2 cellular contexts compared by ENCODE assay signal in the genomic region with DNA sequence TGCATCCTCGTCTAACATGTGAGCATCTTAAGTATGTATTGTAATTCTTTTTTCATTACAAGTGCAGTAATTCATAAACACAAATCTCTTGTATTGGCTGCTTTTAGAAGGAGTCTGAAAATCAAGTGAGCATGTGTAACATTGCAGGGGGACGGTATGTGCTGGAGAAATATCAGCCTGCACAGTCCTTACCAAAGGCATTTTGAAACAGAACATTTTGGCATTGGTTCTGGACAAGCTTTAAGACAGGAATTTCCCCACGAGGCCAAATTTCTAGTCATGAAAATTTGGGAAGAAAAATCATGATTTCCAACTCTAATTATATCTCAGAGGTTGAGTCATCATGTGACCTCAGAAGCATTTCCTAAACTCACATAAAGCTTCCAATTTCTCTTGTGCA.
TF ChIP-seq lines count a peak whose summit lies in the region.

No MANE protein-coding gene starts in this region.

TF ChIP-seq in liver, 16 proteins besides CTCF, POLR2A, EP300 and RAD21 (continued from another document):
- TF ChIP-seq ZBTB33 (IDR thresholded peaks at IDR 0.05) (no peak), EGR1 (IDR thresholded peaks at IDR 0.05; ENCODE audit: low read depth in 2 of 2) (no peak), JUND (IDR thresholded peaks at IDR 0.05) (no peak), GABPA (IDR thresholded peaks at IDR 0.05 in 1 of 2, conservative IDR thresholded peaks at IDR 0.05 in 1 of 2) (no peak), TAF1 (conservative IDR thresholded peaks at IDR 0.05) (no peak), YY1 (IDR thresholded peaks at IDR 0.05) (no peak), FOXA1 (IDR thresholded peaks at IDR 0.05) (no peak), NR2F2 (IDR thresholded peaks at IDR 0.05) (peak; percentile 38), HNF4G (IDR thresholded peaks at IDR 0.05) (no peak), RXRA (IDR thresholded peaks at IDR 0.05) (no peak)
- TF ChIP-seq, protein P1, sequence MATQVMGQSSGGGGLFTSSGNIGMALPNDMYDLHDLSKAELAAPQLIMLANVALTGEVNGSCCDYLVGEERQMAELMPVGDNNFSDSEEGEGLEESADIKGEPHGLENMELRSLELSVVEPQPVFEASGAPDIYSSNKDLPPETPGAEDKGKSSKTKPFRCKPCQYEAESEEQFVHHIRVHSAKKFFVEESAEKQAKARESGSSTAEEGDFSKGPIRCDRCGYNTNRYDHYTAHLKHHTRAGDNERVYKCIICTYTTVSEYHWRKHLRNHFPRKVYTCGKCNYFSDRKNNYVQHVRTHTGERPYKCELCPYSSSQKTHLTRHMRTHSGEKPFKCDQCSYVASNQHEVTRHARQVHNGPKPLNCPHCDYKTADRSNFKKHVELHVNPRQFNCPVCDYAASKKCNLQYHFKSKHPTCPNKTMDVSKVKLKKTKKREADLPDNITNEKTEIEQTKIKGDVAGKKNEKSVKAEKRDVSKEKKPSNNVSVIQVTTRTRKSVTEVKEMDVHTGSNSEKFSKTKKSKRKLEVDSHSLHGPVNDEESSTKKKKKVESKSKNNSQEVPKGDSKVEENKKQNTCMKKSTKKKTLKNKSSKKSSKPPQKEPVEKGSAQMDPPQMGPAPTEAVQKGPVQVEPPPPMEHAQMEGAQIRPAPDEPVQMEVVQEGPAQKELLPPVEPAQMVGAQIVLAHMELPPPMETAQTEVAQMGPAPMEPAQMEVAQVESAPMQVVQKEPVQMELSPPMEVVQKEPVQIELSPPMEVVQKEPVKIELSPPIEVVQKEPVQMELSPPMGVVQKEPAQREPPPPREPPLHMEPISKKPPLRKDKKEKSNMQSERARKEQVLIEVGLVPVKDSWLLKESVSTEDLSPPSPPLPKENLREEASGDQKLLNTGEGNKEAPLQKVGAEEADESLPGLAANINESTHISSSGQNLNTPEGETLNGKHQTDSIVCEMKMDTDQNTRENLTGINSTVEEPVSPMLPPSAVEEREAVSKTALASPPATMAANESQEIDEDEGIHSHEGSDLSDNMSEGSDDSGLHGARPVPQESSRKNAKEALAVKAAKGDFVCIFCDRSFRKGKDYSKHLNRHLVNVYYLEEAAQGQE (IDR thresholded peaks at IDR 0.05): no peak

TF ChIP-seq in HepG2, 621 proteins besides CTCF, POLR2A, EP300 and RAD21 (continued from another document):
- TF ChIP-seq, protein P2, sequence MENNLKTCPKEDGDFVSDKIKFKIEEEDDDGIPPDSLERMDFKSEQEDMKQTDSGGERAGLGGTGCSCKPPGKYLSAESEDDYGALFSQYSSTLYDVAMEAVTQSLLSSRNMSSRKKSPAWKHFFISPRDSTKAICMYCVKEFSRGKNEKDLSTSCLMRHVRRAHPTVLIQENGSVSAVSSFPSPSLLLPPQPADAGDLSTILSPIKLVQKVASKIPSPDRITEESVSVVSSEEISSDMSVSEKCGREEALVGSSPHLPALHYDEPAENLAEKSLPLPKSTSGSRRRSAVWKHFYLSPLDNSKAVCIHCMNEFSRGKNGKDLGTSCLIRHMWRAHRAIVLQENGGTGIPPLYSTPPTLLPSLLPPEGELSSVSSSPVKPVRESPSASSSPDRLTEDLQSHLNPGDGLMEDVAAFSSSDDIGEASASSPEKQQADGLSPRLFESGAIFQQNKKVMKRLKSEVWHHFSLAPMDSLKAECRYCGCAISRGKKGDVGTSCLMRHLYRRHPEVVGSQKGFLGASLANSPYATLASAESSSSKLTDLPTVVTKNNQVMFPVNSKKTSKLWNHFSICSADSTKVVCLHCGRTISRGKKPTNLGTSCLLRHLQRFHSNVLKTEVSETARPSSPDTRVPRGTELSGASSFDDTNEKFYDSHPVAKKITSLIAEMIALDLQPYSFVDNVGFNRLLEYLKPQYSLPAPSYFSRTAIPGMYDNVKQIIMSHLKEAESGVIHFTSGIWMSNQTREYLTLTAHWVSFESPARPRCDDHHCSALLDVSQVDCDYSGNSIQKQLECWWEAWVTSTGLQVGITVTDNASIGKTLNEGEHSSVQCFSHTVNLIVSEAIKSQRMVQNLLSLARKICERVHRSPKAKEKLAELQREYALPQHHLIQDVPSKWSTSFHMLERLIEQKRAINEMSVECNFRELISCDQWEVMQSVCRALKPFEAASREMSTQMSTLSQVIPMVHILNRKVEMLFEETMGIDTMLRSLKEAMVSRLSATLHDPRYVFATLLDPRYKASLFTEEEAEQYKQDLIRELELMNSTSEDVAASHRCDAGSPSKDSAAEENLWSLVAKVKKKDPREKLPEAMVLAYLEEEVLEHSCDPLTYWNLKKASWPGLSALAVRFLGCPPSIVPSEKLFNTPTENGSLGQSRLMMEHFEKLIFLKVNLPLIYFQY (CRISPR knock-in tag; IDR thresholded peaks at IDR 0.05; ENCODE audit: borderline replicate concordance): no peak
- TF ChIP-seq, protein P3, sequence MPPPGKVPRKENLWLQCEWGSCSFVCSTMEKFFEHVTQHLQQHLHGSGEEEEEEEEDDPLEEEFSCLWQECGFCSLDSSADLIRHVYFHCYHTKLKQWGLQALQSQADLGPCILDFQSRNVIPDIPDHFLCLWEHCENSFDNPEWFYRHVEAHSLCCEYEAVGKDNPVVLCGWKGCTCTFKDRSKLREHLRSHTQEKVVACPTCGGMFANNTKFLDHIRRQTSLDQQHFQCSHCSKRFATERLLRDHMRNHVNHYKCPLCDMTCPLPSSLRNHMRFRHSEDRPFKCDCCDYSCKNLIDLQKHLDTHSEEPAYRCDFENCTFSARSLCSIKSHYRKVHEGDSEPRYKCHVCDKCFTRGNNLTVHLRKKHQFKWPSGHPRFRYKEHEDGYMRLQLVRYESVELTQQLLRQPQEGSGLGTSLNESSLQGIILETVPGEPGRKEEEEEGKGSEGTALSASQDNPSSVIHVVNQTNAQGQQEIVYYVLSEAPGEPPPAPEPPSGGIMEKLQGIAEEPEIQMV (CRISPR knock-in tag; IDR thresholded peaks at IDR 0.05; ENCODE audit: low read depth): no peak
- TF ChIP-seq ZNF343 (CRISPR knock-in tag; IDR thresholded peaks at IDR 0.05) (no peak), RORA (CRISPR knock-in tag; IDR thresholded peaks at IDR 0.05) (no peak)
- TF ChIP-seq, protein P4, sequence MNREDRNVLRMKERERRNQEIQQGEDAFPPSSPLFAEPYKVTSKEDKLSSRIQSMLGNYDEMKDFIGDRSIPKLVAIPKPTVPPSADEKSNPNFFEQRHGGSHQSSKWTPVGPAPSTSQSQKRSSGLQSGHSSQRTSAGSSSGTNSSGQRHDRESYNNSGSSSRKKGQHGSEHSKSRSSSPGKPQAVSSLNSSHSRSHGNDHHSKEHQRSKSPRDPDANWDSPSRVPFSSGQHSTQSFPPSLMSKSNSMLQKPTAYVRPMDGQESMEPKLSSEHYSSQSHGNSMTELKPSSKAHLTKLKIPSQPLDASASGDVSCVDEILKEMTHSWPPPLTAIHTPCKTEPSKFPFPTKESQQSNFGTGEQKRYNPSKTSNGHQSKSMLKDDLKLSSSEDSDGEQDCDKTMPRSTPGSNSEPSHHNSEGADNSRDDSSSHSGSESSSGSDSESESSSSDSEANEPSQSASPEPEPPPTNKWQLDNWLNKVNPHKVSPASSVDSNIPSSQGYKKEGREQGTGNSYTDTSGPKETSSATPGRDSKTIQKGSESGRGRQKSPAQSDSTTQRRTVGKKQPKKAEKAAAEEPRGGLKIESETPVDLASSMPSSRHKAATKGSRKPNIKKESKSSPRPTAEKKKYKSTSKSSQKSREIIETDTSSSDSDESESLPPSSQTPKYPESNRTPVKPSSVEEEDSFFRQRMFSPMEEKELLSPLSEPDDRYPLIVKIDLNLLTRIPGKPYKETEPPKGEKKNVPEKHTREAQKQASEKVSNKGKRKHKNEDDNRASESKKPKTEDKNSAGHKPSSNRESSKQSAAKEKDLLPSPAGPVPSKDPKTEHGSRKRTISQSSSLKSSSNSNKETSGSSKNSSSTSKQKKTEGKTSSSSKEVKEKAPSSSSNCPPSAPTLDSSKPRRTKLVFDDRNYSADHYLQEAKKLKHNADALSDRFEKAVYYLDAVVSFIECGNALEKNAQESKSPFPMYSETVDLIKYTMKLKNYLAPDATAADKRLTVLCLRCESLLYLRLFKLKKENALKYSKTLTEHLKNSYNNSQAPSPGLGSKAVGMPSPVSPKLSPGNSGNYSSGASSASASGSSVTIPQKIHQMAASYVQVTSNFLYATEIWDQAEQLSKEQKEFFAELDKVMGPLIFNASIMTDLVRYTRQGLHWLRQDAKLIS (CRISPR knock-in tag; IDR thresholded peaks at IDR 0.05): no peak
